ENCODE assay signal across 1 cellular context in the genomic region with DNA sequence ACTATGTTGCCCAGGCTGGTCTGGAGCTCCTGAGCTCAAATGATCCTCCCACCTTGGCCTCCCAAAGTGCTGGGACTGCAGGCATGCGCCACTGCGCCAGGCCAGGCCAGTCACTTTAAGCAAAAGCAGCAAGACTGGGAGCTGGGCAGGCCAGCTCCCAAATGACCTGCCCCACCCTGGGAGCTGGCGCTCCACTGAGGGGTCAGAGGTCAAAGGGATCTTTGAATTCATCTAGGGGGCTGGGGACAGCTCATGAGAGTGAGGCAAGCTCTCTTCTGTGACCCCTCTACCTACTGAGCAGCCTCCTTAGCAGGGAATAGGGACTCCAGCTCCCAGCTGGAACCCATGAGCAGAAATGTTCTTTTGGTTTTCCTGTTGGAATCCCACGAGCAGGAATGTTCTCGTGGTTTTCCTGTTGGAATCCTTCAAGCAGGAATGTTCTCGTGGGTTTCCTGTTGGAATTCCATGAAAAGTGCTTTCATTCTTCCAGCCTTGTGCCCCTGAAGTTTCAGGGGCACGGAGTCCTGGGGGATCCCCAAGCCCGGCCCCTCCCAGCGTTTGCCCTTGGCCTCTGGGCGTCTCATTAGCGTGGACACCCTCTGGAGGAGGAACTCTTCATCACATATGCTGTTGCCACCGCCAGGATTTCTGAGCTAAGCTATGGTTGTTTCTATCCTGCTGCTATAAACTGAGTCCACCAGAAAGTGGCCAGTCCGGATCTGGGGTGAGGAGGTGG.
TF ChIP-seq lines count a peak whose summit lies in the region.

No MANE protein-coding gene starts in this region.

TF ChIP-seq in HepG2, 621 proteins besides CTCF, POLR2A, EP300 and RAD21 (continued from another document and continues in another):
- TF ChIP-seq, protein P1, sequence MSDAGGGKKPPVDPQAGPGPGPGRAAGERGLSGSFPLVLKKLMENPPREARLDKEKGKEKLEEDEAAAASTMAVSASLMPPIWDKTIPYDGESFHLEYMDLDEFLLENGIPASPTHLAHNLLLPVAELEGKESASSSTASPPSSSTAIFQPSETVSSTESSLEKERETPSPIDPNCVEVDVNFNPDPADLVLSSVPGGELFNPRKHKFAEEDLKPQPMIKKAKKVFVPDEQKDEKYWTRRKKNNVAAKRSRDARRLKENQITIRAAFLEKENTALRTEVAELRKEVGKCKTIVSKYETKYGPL (CRISPR knock-in tag; IDR thresholded peaks at IDR 0.05): no peak
- TF ChIP-seq NFATC3 (CRISPR knock-in tag; IDR thresholded peaks at IDR 0.05) (no peak), ZNF746 (CRISPR knock-in tag; IDR thresholded peaks at IDR 0.05) (0 out of 2 replicates have a peak, but pooled peaks have one; percentile 34), ZBTB43 (CRISPR knock-in tag; conservative IDR thresholded peaks at IDR 0.05) (no peak), ELF1 (CRISPR knock-in tag; IDR thresholded peaks at IDR 0.05) (no peak), ZNF317 (CRISPR knock-in tag; IDR thresholded peaks at IDR 0.05) (no peak), POGK (CRISPR knock-in tag; conservative IDR thresholded peaks at IDR 0.05) (no peak), JDP2 (CRISPR knock-in tag; IDR thresholded peaks at IDR 0.05; ENCODE audit: borderline replicate concordance) (no peak), STAG1 (CRISPR knock-in tag; IDR thresholded peaks at IDR 0.05) (0 out of 2 replicates have a peak, but pooled peaks have one; percentile 3), ATF1 (CRISPR knock-in tag; IDR thresholded peaks at IDR 0.05) (no peak), ZNF101 (CRISPR knock-in tag; IDR thresholded peaks at IDR 0.05; ENCODE audit: borderline replicate concordance, low read depth) (no peak), NR2F1 (CRISPR knock-in tag; IDR thresholded peaks at IDR 0.05) (no peak), KDM5B (CRISPR knock-in tag; IDR thresholded peaks at IDR 0.05; ENCODE audit: borderline replicate concordance) (peak; percentile 33; the same call in 1 of the 2 replicates), NR2F6 (IDR thresholded peaks at IDR 0.05) (peak; percentile 78), NR2F6 (CRISPR knock-in tag; IDR thresholded peaks at IDR 0.05) (peak; percentile 52), KDM5A (IDR thresholded peaks at IDR 0.05; ENCODE audit: borderline replicate concordance, low read length) (no peak), ZNF564 (CRISPR knock-in tag; IDR thresholded peaks at IDR 0.05) (no peak), ZFP90 (CRISPR knock-in tag; IDR thresholded peaks at IDR 0.05; ENCODE audit: borderline replicate concordance) (0 out of 2 replicates have a peak, but pooled peaks have one; percentile 17), HMGA1 (CRISPR knock-in tag; conservative IDR thresholded peaks at IDR 0.05) (no peak), ZNF160 (CRISPR knock-in tag; IDR thresholded peaks at IDR 0.05) (no peak), TEAD3 (CRISPR knock-in tag; optimal IDR thresholded peaks at IDR 0.05; ENCODE audit: borderline replicate concordance) (no peak), SIX1 (CRISPR knock-in tag; IDR thresholded peaks at IDR 0.05; ENCODE audit: borderline replicate concordance) (no peak), XBP1 (CRISPR knock-in tag; IDR thresholded peaks at IDR 0.05) (no peak), ZNF383 (CRISPR knock-in tag; IDR thresholded peaks at IDR 0.05; ENCODE audit: borderline replicate concordance) (no peak), PCBP1 (IDR thresholded peaks at IDR 0.05; ENCODE audit: borderline replicate concordance, low read depth, low read length) (no peak), TAF1 (CRISPR knock-in tag; IDR thresholded peaks at IDR 0.05) (no peak), NR2C2 (CRISPR knock-in tag; IDR thresholded peaks at IDR 0.05; ENCODE audit: borderline replicate concordance) (peak; percentile 83), HNF1B (CRISPR knock-in tag; IDR thresholded peaks at IDR 0.05) (peak; percentile 26; the same call in 1 of the 2 replicates), ZNF33A (CRISPR knock-in tag; IDR thresholded peaks at IDR 0.05; ENCODE audit: borderline replicate concordance) (no peak), HOXA3 (CRISPR knock-in tag; IDR thresholded peaks at IDR 0.05) (peak; percentile 36; the same call in 1 of the 2 replicates), NCOA2 (CRISPR knock-in tag; IDR thresholded peaks at IDR 0.05) (no peak), ZNF75D (CRISPR knock-in tag; IDR thresholded peaks at IDR 0.05; ENCODE audit: borderline replicate concordance) (no peak), ZNF572 (CRISPR knock-in tag; IDR thresholded peaks at IDR 0.05) (no peak), SP1 (IDR thresholded peaks at IDR 0.05) (no peak), SP1 (CRISPR knock-in tag; IDR thresholded peaks at IDR 0.05) (no peak), PATZ1 (CRISPR knock-in tag; IDR thresholded peaks at IDR 0.05) (peak; percentile 28; the same call in 1 of the 2 replicates), HES4 (CRISPR knock-in tag; IDR thresholded peaks at IDR 0.05; ENCODE audit: borderline replicate concordance) (no peak)
- TF ChIP-seq, protein P2, sequence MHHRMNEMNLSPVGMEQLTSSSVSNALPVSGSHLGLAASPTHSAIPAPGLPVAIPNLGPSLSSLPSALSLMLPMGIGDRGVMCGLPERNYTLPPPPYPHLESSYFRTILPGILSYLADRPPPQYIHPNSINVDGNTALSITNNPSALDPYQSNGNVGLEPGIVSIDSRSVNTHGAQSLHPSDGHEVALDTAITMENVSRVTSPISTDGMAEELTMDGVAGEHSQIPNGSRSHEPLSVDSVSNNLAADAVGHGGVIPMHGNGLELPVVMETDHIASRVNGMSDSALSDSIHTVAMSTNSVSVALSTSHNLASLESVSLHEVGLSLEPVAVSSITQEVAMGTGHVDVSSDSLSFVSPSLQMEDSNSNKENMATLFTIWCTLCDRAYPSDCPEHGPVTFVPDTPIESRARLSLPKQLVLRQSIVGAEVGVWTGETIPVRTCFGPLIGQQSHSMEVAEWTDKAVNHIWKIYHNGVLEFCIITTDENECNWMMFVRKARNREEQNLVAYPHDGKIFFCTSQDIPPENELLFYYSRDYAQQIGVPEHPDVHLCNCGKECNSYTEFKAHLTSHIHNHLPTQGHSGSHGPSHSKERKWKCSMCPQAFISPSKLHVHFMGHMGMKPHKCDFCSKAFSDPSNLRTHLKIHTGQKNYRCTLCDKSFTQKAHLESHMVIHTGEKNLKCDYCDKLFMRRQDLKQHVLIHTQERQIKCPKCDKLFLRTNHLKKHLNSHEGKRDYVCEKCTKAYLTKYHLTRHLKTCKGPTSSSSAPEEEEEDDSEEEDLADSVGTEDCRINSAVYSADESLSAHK (CRISPR knock-in tag; IDR thresholded peaks at IDR 0.05; ENCODE audit: borderline replicate concordance): no peak
- TF ChIP-seq, protein P3, sequence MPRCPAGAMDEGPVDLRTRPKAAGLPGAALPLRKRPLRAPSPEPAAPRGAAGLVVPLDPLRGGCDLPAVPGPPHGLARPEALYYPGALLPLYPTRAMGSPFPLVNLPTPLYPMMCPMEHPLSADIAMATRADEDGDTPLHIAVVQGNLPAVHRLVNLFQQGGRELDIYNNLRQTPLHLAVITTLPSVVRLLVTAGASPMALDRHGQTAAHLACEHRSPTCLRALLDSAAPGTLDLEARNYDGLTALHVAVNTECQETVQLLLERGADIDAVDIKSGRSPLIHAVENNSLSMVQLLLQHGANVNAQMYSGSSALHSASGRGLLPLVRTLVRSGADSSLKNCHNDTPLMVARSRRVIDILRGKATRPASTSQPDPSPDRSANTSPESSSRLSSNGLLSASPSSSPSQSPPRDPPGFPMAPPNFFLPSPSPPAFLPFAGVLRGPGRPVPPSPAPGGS (CRISPR knock-in tag; IDR thresholded peaks at IDR 0.05): no peak
- TF ChIP-seq, protein P4, sequence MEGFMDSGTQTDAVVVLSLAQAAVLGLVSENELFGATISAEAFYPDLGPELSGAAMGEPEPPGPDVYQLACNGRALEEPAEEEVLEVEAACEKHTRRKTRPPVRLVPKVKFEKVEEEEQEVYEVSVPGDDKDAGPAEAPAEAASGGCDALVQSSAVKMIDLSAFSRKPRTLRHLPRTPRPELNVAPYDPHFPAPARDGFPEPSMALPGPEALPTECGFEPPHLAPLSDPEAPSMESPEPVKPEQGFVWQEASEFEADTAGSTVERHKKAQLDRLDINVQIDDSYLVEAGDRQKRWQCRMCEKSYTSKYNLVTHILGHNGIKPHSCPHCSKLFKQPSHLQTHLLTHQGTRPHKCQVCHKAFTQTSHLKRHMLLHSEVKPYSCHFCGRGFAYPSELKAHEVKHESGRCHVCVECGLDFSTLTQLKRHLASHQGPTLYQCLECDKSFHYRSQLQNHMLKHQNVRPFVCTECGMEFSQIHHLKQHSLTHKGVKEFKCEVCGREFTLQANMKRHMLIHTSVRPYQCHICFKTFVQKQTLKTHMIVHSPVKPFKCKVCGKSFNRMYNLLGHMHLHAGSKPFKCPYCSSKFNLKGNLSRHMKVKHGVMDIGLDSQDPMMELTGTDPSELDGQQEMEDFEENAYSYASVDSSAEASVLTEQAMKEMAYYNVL (CRISPR knock-in tag; IDR thresholded peaks at IDR 0.05; ENCODE audit: borderline replicate concordance): no peak
- TF ChIP-seq, protein P5, sequence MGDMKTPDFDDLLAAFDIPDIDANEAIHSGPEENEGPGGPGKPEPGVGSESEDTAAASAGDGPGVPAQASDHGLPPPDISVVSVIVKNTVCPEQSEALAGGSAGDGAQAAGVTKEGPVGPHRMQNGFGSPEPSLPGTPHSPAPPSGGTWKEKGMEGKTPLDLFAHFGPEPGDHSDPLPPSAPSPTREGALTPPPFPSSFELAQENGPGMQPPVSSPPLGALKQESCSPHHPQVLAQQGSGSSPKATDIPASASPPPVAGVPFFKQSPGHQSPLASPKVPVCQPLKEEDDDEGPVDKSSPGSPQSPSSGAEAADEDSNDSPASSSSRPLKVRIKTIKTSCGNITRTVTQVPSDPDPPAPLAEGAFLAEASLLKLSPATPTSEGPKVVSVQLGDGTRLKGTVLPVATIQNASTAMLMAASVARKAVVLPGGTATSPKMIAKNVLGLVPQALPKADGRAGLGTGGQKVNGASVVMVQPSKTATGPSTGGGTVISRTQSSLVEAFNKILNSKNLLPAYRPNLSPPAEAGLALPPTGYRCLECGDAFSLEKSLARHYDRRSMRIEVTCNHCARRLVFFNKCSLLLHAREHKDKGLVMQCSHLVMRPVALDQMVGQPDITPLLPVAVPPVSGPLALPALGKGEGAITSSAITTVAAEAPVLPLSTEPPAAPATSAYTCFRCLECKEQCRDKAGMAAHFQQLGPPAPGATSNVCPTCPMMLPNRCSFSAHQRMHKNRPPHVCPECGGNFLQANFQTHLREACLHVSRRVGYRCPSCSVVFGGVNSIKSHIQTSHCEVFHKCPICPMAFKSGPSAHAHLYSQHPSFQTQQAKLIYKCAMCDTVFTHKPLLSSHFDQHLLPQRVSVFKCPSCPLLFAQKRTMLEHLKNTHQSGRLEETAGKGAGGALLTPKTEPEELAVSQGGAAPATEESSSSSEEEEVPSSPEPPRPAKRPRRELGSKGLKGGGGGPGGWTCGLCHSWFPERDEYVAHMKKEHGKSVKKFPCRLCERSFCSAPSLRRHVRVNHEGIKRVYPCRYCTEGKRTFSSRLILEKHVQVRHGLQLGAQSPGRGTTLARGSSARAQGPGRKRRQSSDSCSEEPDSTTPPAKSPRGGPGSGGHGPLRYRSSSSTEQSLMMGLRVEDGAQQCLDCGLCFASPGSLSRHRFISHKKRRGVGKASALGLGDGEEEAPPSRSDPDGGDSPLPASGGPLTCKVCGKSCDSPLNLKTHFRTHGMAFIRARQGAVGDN (CRISPR knock-in tag; IDR thresholded peaks at IDR 0.05): peak; percentile 67
